Comparison of ENCODE assay signal across 19 cellular contexts in genomic region chr9:124366476-124367220, GRCh38. TPM values are rescaled to one million over a fixed set of nuclear protein-coding genes. Genes with fewer than 3 reads are reported as not detected.
A peak's percentile ranks its signal among the peaks of the same experiment; 100 is the strongest.
DNase-seq lines count a peak whose midpoint lies in the region; TF ChIP-seq lines count a peak whose summit lies in the region.
"Had no signal": no experiment of that assay in that cellular context is flagged by ENCODE, and none has a peak within 500 bp of the region (broad histone marks: within the 10 kb centered on the region; RNA-seq: fewer than 3 reads in every experiment).

No MANE protein-coding gene starts in this region.

- no peak for TF ChIP-seq CTCF in glutamatergic neuron (IDR thresholded peaks at IDR 0.05; ENCODE audit: partially characterized antibody, unreplicated experiment)

- peaks cover 91% of the 10 kb centered on the region for H3K79me2 ChIP-seq in ACC112 (ENCODE audit: control insufficient read depth, insufficient read depth, low read length, unreplicated experiment)

- peaks cover 31% of the 10 kb centered on the region for H3K4me1 ChIP-seq in ACC112 (ENCODE audit: control insufficient read depth, insufficient read depth, low read length, unreplicated experiment)

- no peak overlapping the region for H3K4me3 Mint-ChIP-seq in activated T-helper 1 cell treated with anti-CD3 and anti-CD28 coated beads, Interleukin-12 subunit alpha, Interleukin-12 subunit beta, Interleukin-2, Interleukin-4 antibody, amounts not matched to agents 30 ng/mL and 10 ng/mL and 1 ng/mL, durations not matched to agents 14 hours and 24 hours and 36 hours
- no peak overlapping the region for H3K4me3 Mint-ChIP-seq in glutamatergic neuron (ENCODE audit: unreplicated experiment)
- H3K4me3 Mint-ChIP-seq: natural killer cell treated with Interleukin-12 subunit alpha and Interleukin-12 subunit beta and Interleukin-15 and Interleukin-18, amount 100 ng/mL, for 72 hours; WTC11 had no signal

- H3K27ac ChIP-seq in ACC112 (ENCODE audit: low read depth, low read length) (peak overlapping the region; percentile 15; the same call in 1 of the 2 replicates), substantia nigra (ENCODE audit: low read depth, low read length, poor library complexity, severe bottlenecking) (no peak overlapping the region)
- H3K27ac ChIP-seq: esophagus squamous epithelium, left ventricle myocardium inferior, right atrium auricular region had no signal

- H3K27ac Mint-ChIP-seq in activated T-helper 1 cell treated with anti-CD3 and anti-CD28 coated beads, Interleukin-12 subunit alpha, Interleukin-12 subunit beta, Interleukin-2, Interleukin-4 antibody, amounts not matched to agents 30 ng/mL and 10 ng/mL and 1 ng/mL, durations not matched to agents 14 hours and 24 hours and 36 hours, result peak overlapping the region; percentile 31
- H3K27ac Mint-ChIP-seq in glutamatergic neuron (ENCODE audit: unreplicated experiment), result peak overlapping the region; percentile 67

- DNase-seq in ELR (ENCODE audit: low read depth) (peak; percentile 62), glutamatergic neuron (no peak), putamen (ENCODE audit: low spot score) (no peak), substantia nigra (lab: John Stamatoyannopoulos, UW) (no peak), H7 (no peak)
- DNase-seq in activated T-helper 1 cell treated with anti-CD3 and anti-CD28 coated beads, Interleukin-12 subunit alpha, Interleukin-12 subunit beta, Interleukin-2, Interleukin-4 antibody, amounts not matched to agents 30 ng/mL and 10 ng/mL and 1 ng/mL, durations not matched to agents 14 hours and 24 hours and 36 hours (ENCODE audit: low spot score), result no peak
- no peak for DNase-seq in activated CD4-positive, CD25-positive, alpha-beta regulatory T cell (lab: John Stamatoyannopoulos, UW)
- DNase-seq: amniotic stem cell; DMS 273 treated with DMSO at 0.1 percent for 48 hours; esophagus squamous epithelium; KG1; left ventricle myocardium inferior; NCI-H1436; NCI-H446 treated with DMSO at 0.1 percent for 48 hours; stimulated activated naive CD8-positive, alpha-beta T cell treated with anti-CD3 and anti-CD28 coated beads, Interleukin-15, Interleukin-2, amounts not matched to agents 100 U/mL and 50 U/mL, for 24 hours had no signal

- peaks cover 11% of the 10 kb centered on the region for H3K36me3 Mint-ChIP-seq in activated T-helper 1 cell treated with anti-CD3 and anti-CD28 coated beads, Interleukin-12 subunit alpha, Interleukin-12 subunit beta, Interleukin-2, Interleukin-4 antibody, amounts not matched to agents 30 ng/mL and 10 ng/mL and 1 ng/mL, durations not matched to agents 14 hours and 24 hours and 36 hours (ENCODE audit: low read depth)
- H3K36me3 Mint-ChIP-seq in glutamatergic neuron (ENCODE audit: unreplicated experiment), result peaks cover 5% of the 10 kb centered on the region

- H3K4me1 Mint-ChIP-seq in activated T-helper 1 cell treated with anti-CD3 and anti-CD28 coated beads, Interleukin-12 subunit alpha, Interleukin-12 subunit beta, Interleukin-2, Interleukin-4 antibody, amounts not matched to agents 30 ng/mL and 10 ng/mL and 1 ng/mL, durations not matched to agents 14 hours and 24 hours and 36 hours (ENCODE audit: low read depth), result peaks cover 16% of the 10 kb centered on the region
- peaks cover 68% of the 10 kb centered on the region for H3K4me1 Mint-ChIP-seq in glutamatergic neuron (ENCODE audit: low read depth, unreplicated experiment)

- H3K36me3 ChIP-seq in ACC112 (ENCODE audit: insufficient read depth, low read length) (peaks cover 2% of the 10 kb centered on the region; the same call in 1 of the 2 replicates), H7 (replicated peaks; ENCODE audit: control insufficient read depth, insufficient read depth, low read length) (peaks cover 2% of the 10 kb centered on the region)
- H3K36me3 ChIP-seq: left ventricle myocardium inferior had no signal

- H3K9me3 Mint-ChIP-seq in activated T-helper 1 cell treated with anti-CD3 and anti-CD28 coated beads, Interleukin-12 subunit alpha, Interleukin-12 subunit beta, Interleukin-2, Interleukin-4 antibody, amounts not matched to agents 30 ng/mL and 10 ng/mL and 1 ng/mL, durations not matched to agents 14 hours and 24 hours and 36 hours, result no peaks in the 10 kb centered on the region
- peaks cover 4% of the 10 kb centered on the region for H3K9me3 Mint-ChIP-seq in glutamatergic neuron (ENCODE audit: unreplicated experiment)
- H3K9me3 Mint-ChIP-seq: natural killer cell treated with Interleukin-12 subunit alpha and Interleukin-12 subunit beta and Interleukin-15 and Interleukin-18, amount 100 ng/mL, for 72 hours; WTC11 had no signal

- intact Hi-C loops in activated T-helper 1 cell treated with anti-CD3 and anti-CD28 coated beads, Interleukin-12 subunit alpha, Interleukin-12 subunit beta, Interleukin-2, Interleukin-4 antibody, amounts not matched to agents 30 ng/mL and 10 ng/mL and 1 ng/mL, durations not matched to agents 14 hours and 24 hours and 36 hours (cut with micrococcal nuclease), result no loop called here

- no peaks in the 10 kb centered on the region for H3K27me3 Mint-ChIP-seq in activated T-helper 1 cell treated with anti-CD3 and anti-CD28 coated beads, Interleukin-12 subunit alpha, Interleukin-12 subunit beta, Interleukin-2, Interleukin-4 antibody, amounts not matched to agents 30 ng/mL and 10 ng/mL and 1 ng/mL, durations not matched to agents 14 hours and 24 hours and 36 hours (ENCODE audit: insufficient read depth)
- peaks cover 3% of the 10 kb centered on the region for H3K27me3 Mint-ChIP-seq in glutamatergic neuron (ENCODE audit: unreplicated experiment)
- H3K27me3 Mint-ChIP-seq: natural killer cell treated with Interleukin-12 subunit alpha and Interleukin-12 subunit beta and Interleukin-15 and Interleukin-18, amount 100 ng/mL, for 72 hours had no signal

- H2AFZ ChIP-seq in ACC112 (ENCODE audit: low read length, unreplicated experiment), result no peak overlapping the region

- H3K4me3 ChIP-seq in ACC112 (ENCODE audit: low read depth, low read length) (peak overlapping the region; percentile 6; the same call in 1 of the 2 replicates), H7 (ENCODE audit: insufficient read depth, low read depth, low read length) (no peak overlapping the region)
- H3K4me3 ChIP-seq: esophagus squamous epithelium, left ventricle myocardium inferior, right atrium auricular region had no signal

- H3K27me3 ChIP-seq in ACC112 (ENCODE audit: insufficient read depth, low read length) (no peaks in the 10 kb centered on the region), H7 (ENCODE audit: control insufficient read depth, insufficient read depth, low read length) (no peaks in the 10 kb centered on the region)
- H3K27me3 ChIP-seq: esophagus squamous epithelium, right atrium auricular region had no signal

RNA-seq across cellular contexts. Expression of gene PSMB7, which starts 48.6 kb away (rescaled TPM):
- total RNA-seq in activated T-helper 1 cell treated with anti-CD3 and anti-CD28 coated beads, Interleukin-12 subunit alpha, Interleukin-12 subunit beta, Interleukin-2, Interleukin-4 antibody, amounts not matched to agents 30 ng/mL and 10 ng/mL and 1 ng/mL, durations not matched to agents 14 hours and 24 hours and 36 hours, result 206 and 220 TPM in 2 replicates
- 185 TPM for total RNA-seq in glutamatergic neuron (ENCODE audit: unreplicated experiment)
- total RNA-seq in H7 (2014; rRNA removed; shearing (Covaris generic)), result 185 and 231 TPM in 2 replicates
